ENCODE assay signal across 9 cellular contexts in genomic region chr10:4316166-4316810, GRCh38.
DNase-seq lines count a peak whose midpoint lies in the region; ATAC-seq and TF ChIP-seq lines count a peak whose summit lies in the region.
"Had no signal": no experiment of that assay in that cellular context is flagged by ENCODE, and none has a peak within 500 bp of the region (broad histone marks: within the 10 kb centered on the region; RNA-seq: fewer than 3 reads in every experiment).

No MANE protein-coding gene starts in this region.

- no peaks in the 10 kb centered on the region for H3K79me1 ChIP-seq in neuronal stem cell (ENCODE audit: low read depth, low read length)

- no peak overlapping the region for H3K4me2 ChIP-seq in neural cell (ENCODE audit: low read length)
- no peak overlapping the region for H3K4me2 ChIP-seq in neuronal stem cell (ENCODE audit: insufficient read depth, low read length, poor library complexity, severe bottlenecking)

- WGBS in neuronal stem cell (ENCODE audit: extremely low coverage in 2 of 2, insufficient read length in 2 of 2, insufficient replicate concordance in 1 of 2), 2 donors = no CpG with 5 or more reads among the region's 13 CpGs

- CTCF ChIA-PET in AG04450 (lab: Charles Lee) = interaction anchor here (0.6 to 1.4 kb wide), 2 partner anchors 15 to 555 kb away, joined by 3 read pairs; no protein-coding TSS in a partner anchor

- no peak overlapping the region for H2BK12ac ChIP-seq in neuronal stem cell (ENCODE audit: low read length)

- H3K18ac ChIP-seq in neuronal stem cell (ENCODE audit: low read length) = no peak overlapping the region

- no peak overlapping the region for H2AK5ac ChIP-seq in neuronal stem cell (ENCODE audit: low read depth, low read length)

- no peak overlapping the region for H3K9ac ChIP-seq in neural cell (ENCODE audit: low read length)
- H3K9ac ChIP-seq in neuronal stem cell (ENCODE audit: low read depth, low read length, poor library complexity) = no peak overlapping the region

- no peak for TF ChIP-seq EP300 in neural cell (conservative IDR thresholded peaks at IDR 0.05; ENCODE audit: poor library complexity, severe bottlenecking)

- H3K27ac ChIP-seq in AG04450 (ENCODE audit: low read depth, low read length) (no peak overlapping the region), neural cell (ENCODE audit: low read length) (peak overlapping the region; percentile 38), neuronal stem cell (replicated peaks; ENCODE audit: low read length) (no peak overlapping the region)

- H3K27me3 ChIP-seq in AG04450 (ENCODE audit: control insufficient read depth, insufficient read depth, low read length) (no peaks in the 10 kb centered on the region), neural cell (ENCODE audit: insufficient read depth, low read depth, low read length) (no peaks in the 10 kb centered on the region), neuronal stem cell (ENCODE audit: control insufficient read depth in 3 of 3, insufficient read depth in 3 of 3, low read depth in 1 of 3, low read length in 3 of 3) (no peaks in the 10 kb centered on the region)

- no peaks in the 10 kb centered on the region for H3F3A ChIP-seq in neural cell (ENCODE audit: insufficient read depth, low read length, poor library complexity, severe bottlenecking)

- TF ChIP-seq POLR2A in erythroblast (IDR thresholded peaks at IDR 0.05; ENCODE audit: low read length) = no peak

- no peak overlapping the region for H3K14ac ChIP-seq in neuronal stem cell (ENCODE audit: low read length)

- no peaks in the 10 kb centered on the region for H3K4me1 ChIP-seq in neuronal stem cell (ENCODE audit: control insufficient read depth in 2 of 2, insufficient read depth in 1 of 2, low read depth in 1 of 2, low read length in 2 of 2)

- peak; percentile 17 for TF ChIP-seq CTCF in AG04450 (IDR thresholded peaks at IDR 0.05; ENCODE audit: low read depth, low read length)
- TF ChIP-seq CTCF in LNCAP (IDR thresholded peaks at IDR 0.05) = peak; percentile 21; the same call in 1 of the 2 replicates
- no peak for TF ChIP-seq CTCF in fibroblast of mammary gland (conservative IDR thresholded peaks at IDR 0.05; ENCODE audit: control insufficient read depth, insufficient read depth, low read depth, low read length)
- TF ChIP-seq CTCF in neural cell (IDR thresholded peaks at IDR 0.05; ENCODE audit: poor library complexity, severe bottlenecking) = no peak

- H3K23ac ChIP-seq in neuronal stem cell (ENCODE audit: low read depth, low read length, poor library complexity) = no peak overlapping the region

- H4K91ac ChIP-seq in neuronal stem cell (ENCODE audit: low read depth, low read length, poor library complexity) = no peak overlapping the region

- POLR2A ChIA-PET in AG04450 (lab: Yijun Ruan, JAX) = no interaction called here

- H3K9me3 ChIP-seq in AG04450 (ENCODE audit: control insufficient read depth, insufficient read depth, low read length) (no peaks in the 10 kb centered on the region), neural cell (ENCODE audit: low read length) (no peaks in the 10 kb centered on the region), neuronal stem cell (replicated peaks in 1 of 2; ENCODE audit: control insufficient read depth in 2 of 2, insufficient read depth in 1 of 2, low read depth in 1 of 2, low read length in 2 of 2) (peaks cover 0 to 2% of the 10 kb centered on the region in 2 donors)

- H2BK15ac ChIP-seq in neuronal stem cell (ENCODE audit: low read length) = no peak overlapping the region

- no peaks in the 10 kb centered on the region for H3K9me2 ChIP-seq in neural cell (ENCODE audit: insufficient read depth, low read length)

- no peak overlapping the region for H3K4me3 ChIP-seq in AG04450 (ENCODE audit: low read depth, low read length)
- no peak overlapping the region for H3K4me3 ChIP-seq in fibroblast of mammary gland (ENCODE audit: control insufficient read depth, low read depth, low read length)
- H3K4me3 ChIP-seq in neural cell (ENCODE audit: low read length) = no peak overlapping the region
- no peak overlapping the region for H3K4me3 ChIP-seq in neuronal stem cell (ENCODE audit: low read length in 2 of 2)

- H3K36me3 ChIP-seq in neural cell (ENCODE audit: insufficient read depth, low read length) (no peaks in the 10 kb centered on the region), neuronal stem cell (replicated peaks in 1 of 2; ENCODE audit: control insufficient read depth in 2 of 2, insufficient read depth in 2 of 2, low read length in 2 of 2) (no peaks in the 10 kb centered on the region)

- H3K4ac ChIP-seq in neuronal stem cell (ENCODE audit: low read length) = no peak overlapping the region

- H2AFZ ChIP-seq in neural cell (ENCODE audit: low read depth, low read length) (peak overlapping the region; percentile 7), neuronal stem cell (ENCODE audit: low read length) (no peak overlapping the region)

- H4K20me1 ChIP-seq in neural cell (ENCODE audit: insufficient read depth) = no peaks in the 10 kb centered on the region

- no peak for TF ChIP-seq RAD21 in neural cell (conservative IDR thresholded peaks at IDR 0.05)

- ATAC-seq in HG02938 (IDR thresholded peaks at IDR 0.05; ENCODE audit: unreplicated experiment) = no peak

- no peak overlapping the region for H4K8ac ChIP-seq in neuronal stem cell (ENCODE audit: low read depth, low read length)

- no peak overlapping the region for H2BK5ac ChIP-seq in neuronal stem cell (ENCODE audit: low read length)

- H3K79me2 ChIP-seq in neural cell (replicated peaks; ENCODE audit: insufficient read depth, low read length) = no peaks in the 10 kb centered on the region

- H2BK120ac ChIP-seq in neuronal stem cell (ENCODE audit: low read depth, low read length) = no peak overlapping the region

- peak; percentile 4 for DNase-seq in AG04450 (ENCODE audit: low read depth, low spot score)
- DNase-seq in fibroblast of mammary gland (ENCODE audit: low read depth) = peak; percentile 89
- DNase-seq in neuronal stem cell (ENCODE audit: low spot score) = no peak
- no peak for DNase-seq in NCI-H1417 (lab: John Stamatoyannopoulos, UW)
- DNase-seq in erythroblast (lab: John Stamatoyannopoulos, UW) = no peak
- DNase-seq: ACHN had no signal

TF ChIP-seq in neural cell, 6 proteins besides CTCF, POLR2A, EP300 and RAD21:
- no peak for TF ChIP-seq POLR2AphosphoS5 (IDR thresholded peaks at IDR 0.05)
- no peak for TF ChIP-seq MXI1 (conservative IDR thresholded peaks at IDR 0.05; ENCODE audit: poor library complexity, severe bottlenecking)
- no peak for TF ChIP-seq SMC3 (conservative IDR thresholded peaks at IDR 0.05; ENCODE audit: poor library complexity)
- no peak for TF ChIP-seq REST (IDR thresholded peaks at IDR 0.05; ENCODE audit: borderline replicate concordance)
- no peak for TF ChIP-seq EZH2 (IDR thresholded peaks at IDR 0.05; ENCODE audit: borderline replicate concordance, insufficient read depth, low read length, poor library complexity, severe bottlenecking)
- no peak for TF ChIP-seq TAF1 (IDR thresholded peaks at IDR 0.05; ENCODE audit: low read depth)
TF ChIP-seq in neural cell: peak in this region for 0.

Comparison
In these comparisons a context has a peak if more than half of its experiments do, and no peak if none do; other contexts are left out.
1. DNase-seq: peak in AG04450 (single experiment) and fibroblast of mammary gland (single experiment); none in neuronal stem cell (single experiment), NCI-H1417 (0 of 3) and erythroblast (0 of 2).
2. CTCF ChIP-seq: peak in AG04450 (single experiment) and LNCAP (single experiment); none in fibroblast of mammary gland (single experiment) and neural cell (single experiment).